14 cellular contexts compared by ENCODE assay signal in genomic region chr22:42655693-42656092, GRCh38. TPM values are rescaled to one million over a fixed set of nuclear protein-coding genes. Genes with fewer than 3 reads are reported as not detected.
DNase-seq lines count a peak whose midpoint lies in the region; ATAC-seq and TF ChIP-seq lines count a peak whose summit lies in the region.
"Had no signal": no experiment of that assay in that cellular context is flagged by ENCODE, and none has a peak within 500 bp of the region (broad histone marks: within the 10 kb centered on the region; RNA-seq: fewer than 3 reads in every experiment).

No MANE protein-coding gene starts in this region.

- no peak for TF ChIP-seq CTCF in GM20000 (IDR thresholded peaks at IDR 0.05; ENCODE audit: extremely low read depth, missing control alignments)

- peak; percentile 43 for ATAC-seq in effector memory CD8-positive, alpha-beta T cell (replicated peaks)
- ATAC-seq in natural killer cell treated with Interleukin-12 subunit alpha and Interleukin-12 subunit beta and Interleukin-15 and Interleukin-18, amount 100 ng/mL, for 72 hours: no peak
- ATAC-seq in GM21717 (IDR thresholded peaks at IDR 0.05; ENCODE audit: unreplicated experiment): no peak
- ATAC-seq: PC-3, WTC11 had no signal

- H3K4me3 Mint-ChIP-seq in effector memory CD8-positive, alpha-beta T cell: no peak overlapping the region
- H3K4me3 Mint-ChIP-seq in natural killer cell treated with Interleukin-12 subunit alpha and Interleukin-12 subunit beta and Interleukin-15 and Interleukin-18, amount 100 ng/mL, for 72 hours: no peak overlapping the region
- H3K4me3 Mint-ChIP-seq: WTC11 had no signal

- no peak overlapping the region for H3K27ac Mint-ChIP-seq in effector memory CD8-positive, alpha-beta T cell
- H3K27ac Mint-ChIP-seq in natural killer cell treated with Interleukin-12 subunit alpha and Interleukin-12 subunit beta and Interleukin-15 and Interleukin-18, amount 100 ng/mL, for 72 hours: peak overlapping the region in 1 of 2 donors; percentile 51
- H3K27ac Mint-ChIP-seq: WTC11 had no signal

- H3K36me3 Mint-ChIP-seq in effector memory CD8-positive, alpha-beta T cell (ENCODE audit: insufficient read depth): peaks cover 5% of the 10 kb centered on the region
- no peaks in the 10 kb centered on the region for H3K36me3 Mint-ChIP-seq in natural killer cell treated with Interleukin-12 subunit alpha and Interleukin-12 subunit beta and Interleukin-15 and Interleukin-18, amount 100 ng/mL, for 72 hours
- H3K36me3 Mint-ChIP-seq: WTC11 had no signal

- peaks cover 0 to 19% of the 10 kb centered on the region in 2 donors for H3K27me3 Mint-ChIP-seq in effector memory CD8-positive, alpha-beta T cell
- H3K27me3 Mint-ChIP-seq in natural killer cell treated with Interleukin-12 subunit alpha and Interleukin-12 subunit beta and Interleukin-15 and Interleukin-18, amount 100 ng/mL, for 72 hours: no peaks in the 10 kb centered on the region

- DNase-seq in COR-L47 (lab: John Stamatoyannopoulos, UW) (peak; percentile 80), GM20000 (ENCODE audit: low spot score) (peak; percentile 73), NCI-H2029 treated with DMSO at 0.1 percent for 48 hours (lab: John Stamatoyannopoulos, UW) (peak; percentile 80), AG20443 (ENCODE audit: low spot score) (no peak), glomerular visceral epithelial cell (ENCODE audit: extremely low spot score) (no peak)
- no peak for DNase-seq in effector memory CD8-positive, alpha-beta T cell
- no peak for DNase-seq in natural killer cell treated with Interleukin-12 subunit alpha and Interleukin-12 subunit beta and Interleukin-15 and Interleukin-18, amount 100 ng/mL, for 72 hours (ENCODE audit: low spot score)
- DNase-seq: activated naive CD4-positive, alpha-beta T cell treated with Interleukin-2 at 50 U/mL for 16 hours; dermis blood vessel endothelial cell; hypothalamus; PC-3 had no signal

- H3K9me3 Mint-ChIP-seq in effector memory CD8-positive, alpha-beta T cell: no peaks in the 10 kb centered on the region
- H3K9me3 Mint-ChIP-seq in natural killer cell treated with Interleukin-12 subunit alpha and Interleukin-12 subunit beta and Interleukin-15 and Interleukin-18, amount 100 ng/mL, for 72 hours: no peaks in the 10 kb centered on the region
- H3K9me3 Mint-ChIP-seq: WTC11 had no signal

- no peaks in the 10 kb centered on the region for H3K4me1 Mint-ChIP-seq in effector memory CD8-positive, alpha-beta T cell (ENCODE audit: low read depth in 2 of 2)
- peaks cover 5 to 11% of the 10 kb centered on the region in 2 donors for H3K4me1 Mint-ChIP-seq in natural killer cell treated with Interleukin-12 subunit alpha and Interleukin-12 subunit beta and Interleukin-15 and Interleukin-18, amount 100 ng/mL, for 72 hours (ENCODE audit: low read depth in 2 of 2)
- H3K4me1 Mint-ChIP-seq: WTC11 had no signal

RNA-seq across cellular contexts. Expression of gene CYB5R3, which starts 6.5 kb away (rescaled TPM):
- total RNA-seq in natural killer cell treated with Interleukin-12 subunit alpha and Interleukin-12 subunit beta and Interleukin-15 and Interleukin-18, amount 100 ng/mL, for 72 hours: 10 to 100 TPM; 79.6 to 96.7 TPM

RNA-seq across cellular contexts. Expression of gene ATP5MGL, which starts 15.3 kb away (rescaled TPM):
- 1 to 10 TPM in 1 of 2 donors, under 1 TPM in 1; 0.62 to 1.1 TPM for total RNA-seq in natural killer cell treated with Interleukin-12 subunit alpha and Interleukin-12 subunit beta and Interleukin-15 and Interleukin-18, amount 100 ng/mL, for 72 hours
- total RNA-seq: dermis blood vessel endothelial cell, myocyte, PC-3 had no signal

RNA-seq across cellular contexts. Expression of gene POLDIP3, which starts 41.0 kb away (rescaled TPM):
- total RNA-seq in natural killer cell treated with Interleukin-12 subunit alpha and Interleukin-12 subunit beta and Interleukin-15 and Interleukin-18, amount 100 ng/mL, for 72 hours: 10 to 100 TPM; 61.6 to 78.9 TPM

Comparison
In these comparisons a context has a peak if more than half of its experiments do, and no peak if none do; other contexts are left out.
1. DNase-seq: peak in COR-L47 (single experiment), GM20000 (single experiment) and NCI-H2029 treated with DMSO at 0.1 percent for 48 hours (single experiment); none in effector memory CD8-positive, alpha-beta T cell (0 of 3), AG20443 (single experiment), natural killer cell treated with Interleukin-12 subunit alpha and Interleukin-12 subunit beta and Interleukin-15 and Interleukin-18, amount 100 ng/mL, for 72 hours (single experiment) and glomerular visceral epithelial cell (single experiment).